Comparison of ENCODE assay signal across 13 cellular contexts in the genomic region with DNA sequence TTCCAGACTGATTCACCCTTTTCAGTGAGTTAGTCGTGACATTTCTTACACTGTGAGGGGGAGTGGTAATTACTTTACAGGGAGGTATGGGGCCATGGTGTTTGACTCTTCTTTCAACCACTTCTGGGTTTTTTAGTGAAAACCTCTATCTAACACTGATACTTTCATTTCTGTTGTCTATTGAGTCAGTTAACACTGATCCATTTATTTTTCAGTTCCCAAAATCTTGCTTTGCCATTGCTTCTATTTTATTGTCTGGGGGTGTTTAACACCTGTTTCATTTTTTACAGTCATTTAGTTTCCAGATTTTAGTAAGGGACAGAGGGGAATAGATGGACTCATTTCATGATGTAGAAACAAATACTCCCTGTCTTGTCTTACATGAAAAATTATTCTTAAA.
DNase-seq lines count a peak whose midpoint lies in the region; ATAC-seq and TF ChIP-seq lines count a peak whose summit lies in the region.
"Had no signal": no experiment of that assay in that cellular context is flagged by ENCODE, and none has a peak within 500 bp of the region (broad histone marks: within the 10 kb centered on the region; RNA-seq: fewer than 3 reads in every experiment).

No MANE protein-coding gene starts in this region.

- H3K4me1 ChIP-seq in vagina, result no peaks in the 10 kb centered on the region

- H3K27ac ChIP-seq in brain microvascular endothelial cell, result no peak overlapping the region
- no peak overlapping the region for H3K27ac ChIP-seq in vagina
- H3K27ac ChIP-seq: skin epidermis had no signal

- no peak for TF ChIP-seq POLR2A in vagina (IDR thresholded peaks at IDR 0.05)

- no peaks in the 10 kb centered on the region for H3K27me3 ChIP-seq in brain microvascular endothelial cell (replicated peaks)
- no peaks in the 10 kb centered on the region for H3K27me3 ChIP-seq in vagina

- intact Hi-C loops in vagina (cut with DNase I), result no loop called here

- no peaks in the 10 kb centered on the region for H3K36me3 ChIP-seq in brain microvascular endothelial cell (replicated peaks)
- no peaks in the 10 kb centered on the region for H3K36me3 ChIP-seq in vagina

- no peaks in the 10 kb centered on the region for H3K9me3 ChIP-seq in vagina

- in situ Hi-C loops in brain microvascular endothelial cell (cut with HindIII; ENCODE audit: low pct_ligation_motif_present, low sequenced_read_pairs), result no loop called here

- ATAC-seq in GM18502 (IDR thresholded peaks at IDR 0.05; ENCODE audit: poor library complexity, unreplicated experiment) (peak; percentile 88), GM19328 (IDR thresholded peaks at IDR 0.05; ENCODE audit: unreplicated experiment) (peak; percentile 83), HG02759 (IDR thresholded peaks at IDR 0.05; ENCODE audit: unreplicated experiment) (peak; percentile 84), HG03460 (IDR thresholded peaks at IDR 0.05; ENCODE audit: unreplicated experiment) (peak; percentile 69)

- DNase-seq in brain microvascular endothelial cell, result no peak
- DNase-seq in OCI-M1 (lab: John Stamatoyannopoulos, UW), result no peak
- no peak for DNase-seq in vagina (ENCODE audit: extremely low spot score in 2 of 2)
- DNase-seq in KG1 (lab: John Stamatoyannopoulos, UW), result no peak
- DNase-seq: activated CD4-positive, alpha-beta T cell treated with anti-CD3 and anti-CD28 coated beads for 4 hours; aorta; NCI-H226; SHP77 had no signal

- no peak for TF ChIP-seq CTCF in brain microvascular endothelial cell (IDR thresholded peaks at IDR 0.05; ENCODE audit: low read depth, low read length, missing control alignments)
- no peak for TF ChIP-seq CTCF in vagina (IDR thresholded peaks at IDR 0.05)

- H3K4me3 ChIP-seq in brain microvascular endothelial cell (ENCODE audit: low read depth, low read length) (no peak overlapping the region), vagina (no peak overlapping the region)
- H3K4me3 ChIP-seq: skin epidermis had no signal
